Comparison of ENCODE assay signal across 10 cellular contexts in the genomic region with DNA sequence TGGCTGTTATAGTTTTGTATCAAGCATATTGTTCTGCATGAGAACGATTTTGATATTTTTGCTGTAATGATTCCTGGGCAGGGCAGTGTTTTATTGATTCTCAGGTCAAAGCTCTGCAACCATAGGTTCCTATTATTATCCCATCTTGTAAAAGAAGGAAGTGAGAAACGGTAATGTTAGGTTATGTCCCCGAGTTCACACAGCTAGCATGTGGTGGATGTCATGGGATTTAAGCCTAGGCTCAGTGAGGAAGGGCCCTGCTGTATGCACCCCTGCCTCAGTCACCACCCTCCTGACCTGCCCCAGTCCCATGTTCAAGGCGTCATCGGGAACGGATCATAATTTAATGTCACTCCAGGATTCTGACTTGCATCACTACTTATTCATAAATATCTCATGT. TPM values are rescaled to one million over a fixed set of nuclear protein-coding genes. Genes with fewer than 3 reads are reported as not detected.
A peak's percentile ranks its signal among the peaks of the same experiment; 100 is the strongest.
DNase-seq lines count a peak whose midpoint lies in the region; ATAC-seq and TF ChIP-seq lines count a peak whose summit lies in the region.
"Had no signal": no experiment of that assay in that cellular context is flagged by ENCODE, and none has a peak within 500 bp of the region (broad histone marks: within the 10 kb centered on the region; RNA-seq: fewer than 3 reads in every experiment).

No MANE protein-coding gene starts in this region.

- ATAC-seq in GM18519 (IDR thresholded peaks at IDR 0.05; ENCODE audit: low FRiP score, unreplicated experiment) (peak; percentile 97), GM21528 (IDR thresholded peaks at IDR 0.05; ENCODE audit: low FRiP score, unreplicated experiment) (peak; percentile 94), HG03159 (IDR thresholded peaks at IDR 0.05; ENCODE audit: unreplicated experiment) (peak; percentile 97), activated B cell treated with CpG ODN at 0.5 μM for 24 hours (ENCODE audit: low read depth) (peak; percentile 61), sciatic nerve (no peak)
- ATAC-seq: activated CD8-positive, alpha-beta memory T cell treated with anti-CD3 and anti-CD28 coated beads, Interleukin-2, amount 10 ng/mL, durations not matched to agents 7 days and 5 days had no signal

- no peaks in the 10 kb centered on the region for H3K27me3 Mint-ChIP-seq in activated B cell treated with CpG ODN at 0.5 μM for 24 hours
- H3K27me3 Mint-ChIP-seq: activated CD8-positive, alpha-beta memory T cell treated with anti-CD3 and anti-CD28 coated beads, Interleukin-2, amount 10 ng/mL, durations not matched to agents 7 days and 5 days had no signal

- no peak overlapping the region for H3K27ac Mint-ChIP-seq in activated B cell treated with CpG ODN at 0.5 μM for 24 hours
- H3K27ac Mint-ChIP-seq: activated CD8-positive, alpha-beta memory T cell treated with anti-CD3 and anti-CD28 coated beads, Interleukin-2, amount 10 ng/mL, durations not matched to agents 7 days and 5 days had no signal

- intact Hi-C loops in activated B cell treated with CpG ODN at 0.5 μM for 24 hours (cut with micrococcal nuclease) (no loop called here), sciatic nerve (cut with DNase I) (no loop called here)

- POLR2A ChIA-PET in activated B cell treated with CpG ODN at 0.5 μM for 24 hours (lab: Charles Lee), result no interaction called here

- H3K4me3 Mint-ChIP-seq in activated B cell treated with CpG ODN at 0.5 μM for 24 hours, result no peak overlapping the region
- H3K4me3 Mint-ChIP-seq: activated CD8-positive, alpha-beta memory T cell treated with anti-CD3 and anti-CD28 coated beads, Interleukin-2, amount 10 ng/mL, durations not matched to agents 7 days and 5 days had no signal

- CTCF ChIA-PET in activated B cell treated with CpG ODN at 0.5 μM for 24 hours (lab: Charles Lee), result interaction anchor here (1.0 to 1.4 kb wide), 2 partner anchors 29 to 361 kb away, joined by 3 to 4 read pairs; no protein-coding TSS in a partner anchor

- H3K4me1 Mint-ChIP-seq in activated B cell treated with CpG ODN at 0.5 μM for 24 hours, result peaks cover 22% of the 10 kb centered on the region

- no peak for DNase-seq in activated B cell treated with CpG ODN at 0.5 μM for 24 hours
- DNase-seq in sciatic nerve (ENCODE audit: low spot score), result no peak
- no peak for DNase-seq in NCI-H345 treated with DMSO at 0.1 percent for 48 hours (lab: John Stamatoyannopoulos, UW; ENCODE audit: unreplicated experiment)
- no peak for DNase-seq in NCI-H510A (lab: John Stamatoyannopoulos, UW)
- DNase-seq in NCI-H1436 treated with DMSO at 0.1 percent for 48 hours (lab: John Stamatoyannopoulos, UW), result no peak
- DNase-seq: activated CD8-positive, alpha-beta memory T cell treated with anti-CD3 and anti-CD28 coated beads, Interleukin-2, amount 10 ng/mL, durations not matched to agents 7 days and 5 days; brain microvascular endothelial cell had no signal

- no peaks in the 10 kb centered on the region for H3K9me3 Mint-ChIP-seq in activated B cell treated with CpG ODN at 0.5 μM for 24 hours

- no peak for TF ChIP-seq CTCF in activated B cell treated with CpG ODN at 0.5 μM for 24 hours (IDR thresholded peaks at IDR 0.05)

- peaks cover 76% of the 10 kb centered on the region for H3K36me3 Mint-ChIP-seq in activated B cell treated with CpG ODN at 0.5 μM for 24 hours (ENCODE audit: low read depth)

RNA-seq across cellular contexts. Expression of a gene that starts 10.7 kb away (rescaled TPM):
- total RNA-seq in activated B cell treated with CpG ODN at 0.5 μM for 24 hours (80.1 and 81.8 TPM in 2 replicates), sciatic nerve (49.4 TPM)

RNA-seq across cellular contexts. Expression of a gene that starts 11.6 kb away (rescaled TPM):
- total RNA-seq in activated B cell treated with CpG ODN at 0.5 μM for 24 hours, result 24.4 and 33.3 TPM in 2 replicates
- 32.7 TPM for total RNA-seq in sciatic nerve

RNA-seq across cellular contexts. Expression of a gene that starts 12.4 kb away (rescaled TPM):
- total RNA-seq in activated B cell treated with CpG ODN at 0.5 μM for 24 hours (not detected in 2 replicates), sciatic nerve (3.0 TPM)
- total RNA-seq: activated CD8-positive, alpha-beta memory T cell treated with anti-CD3 and anti-CD28 coated beads, Interleukin-2, amount 10 ng/mL, durations not matched to agents 7 days and 5 days had no signal
